Comparison of ENCODE assay signal across 1 cellular context in genomic region chr7:129855935-129856717, GRCh38.
TF ChIP-seq lines count a peak whose summit lies in the region.

No MANE protein-coding gene starts in this region.

TF ChIP-seq in HEK293, 187 proteins besides CTCF, POLR2A, EP300 and RAD21 (continued from another document):
- TF ChIP-seq HIC1 (tag by site-specific recombination; IDR thresholded peaks at IDR 0.05): 0 out of 2 replicates have a peak, but pooled peaks have one; percentile 13
- peak; percentile 85 for TF ChIP-seq OSR2 (tag by site-specific recombination; IDR thresholded peaks at IDR 0.05)
- peak; percentile 75 for TF ChIP-seq ZNF580 (tag by site-specific recombination; IDR thresholded peaks at IDR 0.05)
- TF ChIP-seq ZNF335 (tag by site-specific recombination; conservative IDR thresholded peaks at IDR 0.05): 0 out of 2 replicates have a peak, but pooled peaks have one; percentile 27
- peak; percentile 87 for TF ChIP-seq PRDM6 (tag by site-specific recombination; IDR thresholded peaks at IDR 0.05)
- TF ChIP-seq ZNF140 (tag by site-specific recombination; IDR thresholded peaks at IDR 0.05): no peak
- TF ChIP-seq EGR2 (tag by site-specific recombination; IDR thresholded peaks at IDR 0.05; ENCODE audit: low read depth): no peak
- TF ChIP-seq ZNF214 (tag by site-specific recombination; IDR thresholded peaks at IDR 0.05; ENCODE audit: borderline replicate concordance): no peak
- TF ChIP-seq ZNF664 (tag by site-specific recombination; IDR thresholded peaks at IDR 0.05): peak; percentile 47; the same call in 1 of the 2 replicates
- TF ChIP-seq PRDM1 (tag by site-specific recombination; IDR thresholded peaks at IDR 0.05): 0 out of 2 replicates have a peak, but pooled peaks have one; percentile 23
